In genomic region chr12:118357327-118358007, GRCh38 we compare ENCODE assay signal across 8 cellular contexts. TPM values are rescaled to one million over a fixed set of nuclear protein-coding genes. Genes with fewer than 3 reads are reported as not detected.
A peak's percentile ranks its signal among the peaks of the same experiment; 100 is the strongest.
DNase-seq lines count a peak whose midpoint lies in the region; ATAC-seq and TF ChIP-seq lines count a peak whose summit lies in the region.

No MANE protein-coding gene starts in this region.

- H3K4me1 Mint-ChIP-seq in activated naive CD8-positive, alpha-beta T cell (ENCODE audit: low read depth): peaks cover 62% of the 10 kb centered on the region

- H3K27me3 ChIP-seq in right cardiac atrium (ENCODE audit: control insufficient read depth, insufficient read depth): no peaks in the 10 kb centered on the region

- peaks cover 74% of the 10 kb centered on the region for H3K79me2 ChIP-seq in OCI-LY7 (ENCODE audit: insufficient read depth, low read depth, low read length)

- CTCF ChIA-PET in OCI-LY7 (lab: Charles Lee; ENCODE audit: unreplicated experiment): no interaction called here

- intact Hi-C loops in OCI-LY7 (cut with micrococcal nuclease; ENCODE audit: unreplicated experiment): loop anchor here (2.0 kb wide), 1 partner anchor 221 kb away; the partner anchor contains the start of gene PEBP1
- intact Hi-C loops in right cardiac atrium (cut with DNase I): no loop called here

- H2AFZ ChIP-seq in OCI-LY7 (ENCODE audit: low read length): peak overlapping the region; percentile 23; the same call in 1 of the 2 replicates

- H3K9me3 Mint-ChIP-seq in activated naive CD8-positive, alpha-beta T cell (ENCODE audit: low read depth): no peaks in the 10 kb centered on the region

- ATAC-seq in HG02642 (IDR thresholded peaks at IDR 0.05; ENCODE audit: poor library complexity, unreplicated experiment) (peak; percentile 55), right cardiac atrium (peak; percentile 63 to 76), HG02763 (IDR thresholded peaks at IDR 0.05; ENCODE audit: unreplicated experiment) (no peak)

- peak overlapping the region; percentile 75 for H3K4me3 ChIP-seq in OCI-LY7 (ENCODE audit: low read depth, low read length, poor library complexity, severe bottlenecking)
- no peak overlapping the region for H3K4me3 ChIP-seq in right cardiac atrium (ENCODE audit: low read length)

- H3K27ac Mint-ChIP-seq in activated naive CD8-positive, alpha-beta T cell: peak overlapping the region; percentile 96

- H3K4me3 Mint-ChIP-seq in activated naive CD8-positive, alpha-beta T cell: peak overlapping the region; percentile 99

- H3K4me1 ChIP-seq in OCI-LY7 (ENCODE audit: insufficient read depth, low read length, poor library complexity, severe bottlenecking) (peaks cover 30% of the 10 kb centered on the region), right cardiac atrium (ENCODE audit: control insufficient read depth, insufficient read depth, low read length) (peaks cover 3% of the 10 kb centered on the region)

- no peaks in the 10 kb centered on the region for H4K20me1 ChIP-seq in OCI-LY7 (ENCODE audit: insufficient read depth, low read length)

- BruUV-seq in OCI-LY7 (replicated peaks; lab: Mats Ljungman, UMichigan): no TSS peak

- H3K9me3 ChIP-seq in OCI-LY7 (ENCODE audit: low read length): peaks cover 33% of the 10 kb centered on the region
- no peaks in the 10 kb centered on the region for H3K9me3 ChIP-seq in right cardiac atrium (ENCODE audit: control insufficient read depth, low read length)

- 25% methylated on average over 6 of the region's 6 CpGs for WGBS in right cardiac atrium

- peaks cover 19% of the 10 kb centered on the region for H3K36me3 Mint-ChIP-seq in activated naive CD8-positive, alpha-beta T cell

- H3K36me3 ChIP-seq in OCI-LY7 (ENCODE audit: insufficient read depth, low read length): peaks cover 34% of the 10 kb centered on the region

- peak; percentile 88 for TF ChIP-seq CTCF in OCI-LY7 (conservative IDR thresholded peaks at IDR 0.05; ENCODE audit: low read length)

- peak; percentile 1 for DNase-seq in NCI-H1092 treated with DMSO at 0.1 percent for 48 hours (lab: John Stamatoyannopoulos, UW)
- no peak for DNase-seq in NCI-H1092 (lab: John Stamatoyannopoulos, UW)
- DNase-seq in OCI-LY7 (ENCODE audit: low spot score): peak; percentile 80
- no peak for DNase-seq in right cardiac atrium
- peak; percentile 13 to 28 for DNase-seq in stimulated activated CD8-positive, alpha-beta memory T cell treated with anti-CD3 and anti-CD28 coated beads, Interleukin-4, amount 100 ng/mL, for 4 hours (ENCODE audit: low read depth in 2 of 2, low spot score in 1 of 2)

- POLR2A ChIA-PET in OCI-LY7 (lab: Charles Lee): interaction anchor here (0.5 to 3.6 kb wide), 11 partner anchors 11 to 221 kb away, joined by 3 to 22 read pairs (median 4); partner anchors contain the start of genes PEBP1, SUDS3 and TAOK3

- no peaks in the 10 kb centered on the region for H3K27me3 Mint-ChIP-seq in activated naive CD8-positive, alpha-beta T cell

- H3K27ac ChIP-seq in OCI-LY7 (ENCODE audit: low read depth, low read length, poor library complexity, severe bottlenecking) (peak overlapping the region; percentile 70), right cardiac atrium (ENCODE audit: low read length) (no peak overlapping the region)

- peak overlapping the region; percentile 92 for H3K4me2 ChIP-seq in OCI-LY7 (ENCODE audit: low read length)

- no peaks in the 10 kb centered on the region for H3K9me2 ChIP-seq in OCI-LY7 (ENCODE audit: insufficient read depth, low read length)

RNA-seq across cellular contexts. Expression of gene TAOK3, which starts 15.2 kb away (rescaled TPM):
- total RNA-seq in OCI-LY7 (2014; rRNA removed; shearing (Covaris generic)): 30.7 and 48.4 TPM in 2 replicates
- 56.0 and 56.9 TPM in 2 replicates for total RNA-seq in OCI-LY7 (2022)
- total RNA-seq in right cardiac atrium: 10 to 100 TPM; 18.9 to 29.1 (median 25.1) TPM
- 16.9 TPM for polyA plus RNA-seq in right cardiac atrium

RNA-seq across cellular contexts. Expression of gene SUDS3, which starts 18.9 kb away (rescaled TPM):
- 33.8 and 34.4 TPM in 2 replicates for total RNA-seq in OCI-LY7 (2014; rRNA removed; shearing (Covaris generic))
- total RNA-seq in OCI-LY7 (2022): 39.1 and 45.2 TPM in 2 replicates
- total RNA-seq in right cardiac atrium: 10 to 100 TPM; 18.9 to 24.0 (median 21.1) TPM
- 9.5 TPM for polyA plus RNA-seq in right cardiac atrium

Comparison
In these comparisons a context has a peak if more than half of its experiments do, and no peak if none do; other contexts are left out.
1. DNase-seq: peak in NCI-H1092 treated with DMSO at 0.1 percent for 48 hours (single experiment), OCI-LY7 (single experiment) and stimulated activated CD8-positive, alpha-beta memory T cell treated with anti-CD3 and anti-CD28 coated beads, Interleukin-4, amount 100 ng/mL, for 4 hours (2 of 2); none in NCI-H1092 (single experiment) and right cardiac atrium (0 of 3).